Comparison of ENCODE assay signal across 28 cellular contexts in the genomic region with DNA sequence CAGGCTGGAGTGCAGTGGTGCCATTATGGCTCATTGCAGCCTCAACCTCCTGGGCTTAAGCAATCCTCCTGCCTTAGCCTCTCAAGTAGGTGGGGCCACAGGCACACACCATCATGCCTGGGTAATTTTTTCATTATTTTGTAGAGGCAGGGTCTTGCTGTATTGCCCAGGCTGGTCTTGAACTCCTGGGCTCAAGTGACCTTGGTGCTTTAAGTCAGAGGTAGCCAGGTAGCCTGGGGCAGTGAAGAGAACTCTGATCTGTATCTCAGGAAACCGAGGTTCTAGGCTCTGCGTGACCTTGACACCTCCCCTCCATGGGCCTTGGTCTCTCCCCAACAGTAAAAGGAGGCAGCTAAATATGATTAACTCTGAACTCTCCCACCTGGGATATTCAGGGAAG. TPM values are rescaled to one million over a fixed set of nuclear protein-coding genes. Genes with fewer than 3 reads are reported as not detected.
"Had no signal": no experiment of that assay in that cellular context is flagged by ENCODE, and none has a peak within 500 bp of the region (broad histone marks: within the 10 kb centered on the region; RNA-seq: fewer than 3 reads in every experiment).

No MANE protein-coding gene starts in this region.

- H3K27ac Mint-ChIP-seq: effector memory CD8-positive, alpha-beta T cell; mesothelial cell of epicardium; stimulated activated naive CD8-positive, alpha-beta T cell treated with anti-CD3 and anti-CD28 coated beads, Interleukin-15, amount 100 ng/mL, for 72 hours had no signal

- H3K4me3 ChIP-seq: esophagus squamous epithelium, heart right ventricle, left lung, ovary, psoas muscle, suprapubic skin, transverse colon, upper lobe of right lung, uterus had no signal

- H3K27me3 ChIP-seq: esophagus squamous epithelium, heart right ventricle, left lung, ovary, suprapubic skin, transverse colon, upper lobe of right lung, uterus had no signal

- H3K4me3 Mint-ChIP-seq: mesothelial cell of epicardium; nephron progenitor cell; stimulated activated naive CD8-positive, alpha-beta T cell treated with anti-CD3 and anti-CD28 coated beads, Interleukin-15, amount 100 ng/mL, for 72 hours had no signal

- H3K9me3 Mint-ChIP-seq: mesothelial cell of epicardium, nephron progenitor cell had no signal

- DNase-seq: cortex of kidney; effector memory CD8-positive, alpha-beta T cell; erythroblast; esophagus squamous epithelium; foreskin melanocyte; glutamatergic neuron; heart right ventricle; hippocampal formation; left cardiac atrium; left lung; mesenchymal stem cell; naive thymus-derived CD4-positive, alpha-beta T cell; nephron progenitor cell; occipital lobe; ovary; posterior cingulate gyrus; psoas muscle; small intestine; stimulated activated CD4-positive, alpha-beta T cell treated with anti-CD3 and anti-CD28 coated beads, Interleukin-15, amount 100 ng/mL, for 24 hours; stimulated activated CD4-positive, alpha-beta T cell treated with anti-CD3 and anti-CD28 coated beads, Interleukin-4, amount 100 ng/mL, for 1 hour; stimulated activated CD8-positive, alpha-beta memory T cell treated with anti-CD3 and anti-CD28 coated beads, Interleukin-4, amount 100 ng/mL, for 48 hours; stimulated activated naive CD4-positive, alpha-beta T cell; stimulated activated naive CD8-positive, alpha-beta T cell treated with anti-CD3 and anti-CD28 coated beads, Interleukin-15, amount 100 ng/mL, for 72 hours; transverse colon; upper lobe of right lung; uterus had no signal

- H3K27me3 Mint-ChIP-seq: effector memory CD8-positive, alpha-beta T cell; naive thymus-derived CD4-positive, alpha-beta T cell; stimulated activated naive CD8-positive, alpha-beta T cell treated with anti-CD3 and anti-CD28 coated beads, Interleukin-15, amount 100 ng/mL, for 72 hours had no signal

- H3K36me3 ChIP-seq: esophagus squamous epithelium, heart right ventricle, left lung, ovary, suprapubic skin, transverse colon, upper lobe of right lung, uterus had no signal

- H3K36me3 Mint-ChIP-seq: mesothelial cell of epicardium had no signal

RNA-seq across cellular contexts. Expression of gene CTF1, which starts 3.4 kb away (rescaled TPM):
- total RNA-seq: occipital lobe had no signal
- polyA plus RNA-seq: naive thymus-derived CD4-positive, alpha-beta T cell had no signal
